ENCODE assay signal across 8 cellular contexts in the genomic region with DNA sequence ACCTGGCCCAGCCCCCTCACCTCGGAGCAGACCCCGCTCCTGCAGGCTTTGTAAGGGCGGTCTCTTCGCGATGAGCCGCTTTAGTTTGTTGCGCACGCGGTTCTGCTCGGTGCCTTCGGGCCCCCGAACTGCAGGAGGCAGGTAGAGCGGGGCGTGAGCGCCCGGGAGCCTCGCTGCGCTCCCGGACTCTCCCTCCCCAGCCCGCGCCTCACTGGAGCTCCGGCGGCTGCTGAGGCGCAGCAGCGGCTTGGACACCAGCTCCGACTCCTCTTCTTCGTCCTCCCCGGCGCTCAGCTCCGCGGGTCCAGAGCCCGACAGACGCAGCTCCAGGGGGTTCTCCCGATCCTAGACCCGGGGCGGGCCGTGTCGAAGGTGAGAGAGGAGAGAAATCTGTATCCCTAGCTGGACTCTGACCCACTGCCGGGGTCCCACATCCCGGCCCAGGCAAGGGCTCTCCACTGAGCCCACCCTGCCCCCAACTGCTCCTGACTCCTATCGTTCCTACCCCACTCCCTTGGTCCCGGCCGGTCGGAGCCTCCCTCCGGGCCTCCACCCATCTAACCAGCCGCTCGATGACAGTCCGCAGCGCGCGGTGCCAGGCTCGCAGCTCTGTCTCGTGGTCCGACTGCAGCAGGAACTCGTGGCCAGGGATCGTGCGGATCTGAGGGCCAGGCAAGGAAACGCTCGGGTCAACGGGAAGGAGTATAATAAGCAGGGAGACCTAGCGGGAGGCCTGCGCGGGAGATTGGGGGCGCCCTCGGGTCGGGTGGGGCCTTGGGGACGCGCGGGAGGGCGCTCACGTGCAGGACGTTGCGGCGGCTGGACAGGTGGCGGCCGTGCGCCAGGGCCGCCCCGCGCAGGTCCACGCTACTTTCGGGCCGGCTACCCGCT. TPM values are rescaled to one million over a fixed set of nuclear protein-coding genes. Genes with fewer than 3 reads are reported as not detected.
DNase-seq lines count a peak whose midpoint lies in the region; ATAC-seq, FAIRE-seq and TF ChIP-seq lines count a peak whose summit lies in the region.

No MANE protein-coding gene starts in this region.

- peak; percentile 5 for ATAC-seq in GM21723 (IDR thresholded peaks at IDR 0.05; ENCODE audit: unreplicated experiment)
- ATAC-seq in omental fat pad (ENCODE audit: low FRiP score), result no peak

- H3K9ac ChIP-seq in liver (ENCODE audit: low read depth in 1 of 2, low read length in 2 of 2), result no peak overlapping the region

- no peak overlapping the region for H3K27ac ChIP-seq in AG04450 (ENCODE audit: low read depth, low read length)
- H3K27ac ChIP-seq in liver (ENCODE audit: low read depth in 1 of 2, low read length in 2 of 2), result no peak overlapping the region
- no peak overlapping the region for H3K27ac ChIP-seq in tibial artery

- no peaks in the 10 kb centered on the region for H3K36me3 Mint-ChIP-seq in MCF 10A (ENCODE audit: insufficient read depth, unreplicated experiment)

- WGBS in liver, result 8% methylated on average over 84 of the region's 84 CpGs

- H3K27me3 ChIP-seq in AG04450 (ENCODE audit: control insufficient read depth, insufficient read depth, low read length) (peaks cover 42% of the 10 kb centered on the region), liver (ENCODE audit: control insufficient read depth in 4 of 4, insufficient read depth in 4 of 4, low read length in 3 of 4) (peaks cover 0 to 6% (median 3%) of the 10 kb centered on the region in 4 donors), tibial artery (peaks cover 0 to 78% of the 10 kb centered on the region in 2 donors)

- intact Hi-C loops in MCF 10A (cut with micrococcal nuclease) (no loop called here), tibial artery (cut with DNase I; ENCODE audit: low total_unique reads) (no loop called here)

- POLR2A ChIA-PET in AG04450 (lab: Yijun Ruan, JAX), result interaction anchor here (0.6 to 0.9 kb wide), 2 partner anchors 44 to 363 kb away, joined by 4 to 5 read pairs; partner anchors contain the start of gene DDIT3
- POLR2A ChIA-PET in MCF 10A (lab: Yijun Ruan, JAX), result interaction anchor here (1.4 kb wide), 1 partner anchor 44 kb away, joined by 4 read pairs; the partner anchor contains the start of gene DDIT3

- H3K4me3 Mint-ChIP-seq in MCF 10A (ENCODE audit: unreplicated experiment), result peak overlapping the region; percentile 31

- H3K27ac Mint-ChIP-seq in MCF 10A (ENCODE audit: low read depth, unreplicated experiment), result no peak overlapping the region

- no peak for TF ChIP-seq CTCF in AG04450 (IDR thresholded peaks at IDR 0.05; ENCODE audit: low read depth, low read length)
- TF ChIP-seq CTCF in MCF 10A (IDR thresholded peaks at IDR 0.05; ENCODE audit: unreplicated experiment), result no peak
- TF ChIP-seq CTCF in liver (IDR thresholded peaks at IDR 0.05; ENCODE audit: low read depth, low read length, missing input control), result no peak
- TF ChIP-seq CTCF in tibial artery (IDR thresholded peaks at IDR 0.05), result no peak
- no peak for TF ChIP-seq CTCF in D721Med (IDR thresholded peaks at IDR 0.05; ENCODE audit: insufficient read depth, missing control alignments)
- TF ChIP-seq CTCF in omental fat pad (IDR thresholded peaks at IDR 0.05), result no peak

- peaks cover 4 to 18% (median 12%) of the 10 kb centered on the region in 4 donors for H3K4me1 ChIP-seq in liver (ENCODE audit: control insufficient read depth in 4 of 4, insufficient read depth in 4 of 4, low read length in 3 of 4)
- peaks cover 0 to 19% (median 14%) of the 10 kb centered on the region in 4 donors for H3K4me1 ChIP-seq in tibial artery

- no peak for TF ChIP-seq RAD21 in liver (IDR thresholded peaks at IDR 0.05)

- peaks cover 87% of the 10 kb centered on the region for H3K27me3 Mint-ChIP-seq in MCF 10A (ENCODE audit: insufficient read depth, unreplicated experiment)

- CTCF ChIA-PET in AG04450 (lab: Charles Lee) (interaction anchor here (0.6 to 2.7 kb wide), 3 partner anchors 13 to 42 kb away, joined by 6 to 14 read pairs (median 9); partner anchors contain the start of gene GLI1), MCF 10A (lab: Yijun Ruan, JAX) (interaction anchor here (0.5 to 2.7 kb wide), 5 partner anchors 13 to 48 kb away, joined by 3 to 18 read pairs (median 3); no protein-coding TSS in a partner anchor)

- no peak for FAIRE-seq in D721Med (lab: Jason Lieb, UNC)

- peak overlapping the region; percentile 36 for H3K4me3 ChIP-seq in AG04450 (ENCODE audit: low read depth, low read length)
- peak overlapping the region in 2 of 3 donors; percentile 37 to 43 for H3K4me3 ChIP-seq in liver (ENCODE audit: low read depth in 1 of 3, low read length in 3 of 3)
- H3K4me3 ChIP-seq in tibial artery, result peak overlapping the region; percentile 33 to 52

- DNase-seq in AG04450 (ENCODE audit: low read depth, low spot score) (no peak), MCF 10A (ENCODE audit: unreplicated experiment) (no peak), tibial artery (no peak), D721Med (ENCODE audit: insufficient read length, low spot score) (no peak), omental fat pad (ENCODE audit: low spot score) (no peak), NCI-H2171 treated with DMSO at 0.1 percent for 48 hours (lab: John Stamatoyannopoulos, UW) (no peak)

- no peaks in the 10 kb centered on the region for H3K9me3 Mint-ChIP-seq in MCF 10A (ENCODE audit: unreplicated experiment)

- BruUV-seq in MCF 10A (replicated peaks; lab: Mats Ljungman, UMichigan), result no TSS peak

- H3K36me3 ChIP-seq in liver (ENCODE audit: control insufficient read depth in 4 of 4, insufficient read depth in 3 of 4, low read depth in 1 of 4, low read length in 3 of 4) (peaks cover 0 to 2% (median 0%) of the 10 kb centered on the region in 4 donors), tibial artery (no peaks in the 10 kb centered on the region)

- peaks cover 7% of the 10 kb centered on the region for H3K4me1 Mint-ChIP-seq in MCF 10A (ENCODE audit: insufficient read depth, unreplicated experiment)

- no peaks in the 10 kb centered on the region; the same call in 1 of the 2 replicates for H3K9me3 ChIP-seq in AG04450 (ENCODE audit: control insufficient read depth, insufficient read depth, low read length)
- H3K9me3 ChIP-seq in liver (ENCODE audit: control insufficient read depth in 4 of 4, low read length in 3 of 4), result no peaks in the 10 kb centered on the region
- no peaks in the 10 kb centered on the region for H3K9me3 ChIP-seq in tibial artery

TF ChIP-seq in liver, 16 proteins besides CTCF, POLR2A, EP300 and RAD21 (continues in another document):
- no peak for TF ChIP-seq FOXA2 (IDR thresholded peaks at IDR 0.05)
- TF ChIP-seq TAF1 (conservative IDR thresholded peaks at IDR 0.05), result no peak
- no peak for TF ChIP-seq JUND (IDR thresholded peaks at IDR 0.05)
- TF ChIP-seq, protein P1, sequence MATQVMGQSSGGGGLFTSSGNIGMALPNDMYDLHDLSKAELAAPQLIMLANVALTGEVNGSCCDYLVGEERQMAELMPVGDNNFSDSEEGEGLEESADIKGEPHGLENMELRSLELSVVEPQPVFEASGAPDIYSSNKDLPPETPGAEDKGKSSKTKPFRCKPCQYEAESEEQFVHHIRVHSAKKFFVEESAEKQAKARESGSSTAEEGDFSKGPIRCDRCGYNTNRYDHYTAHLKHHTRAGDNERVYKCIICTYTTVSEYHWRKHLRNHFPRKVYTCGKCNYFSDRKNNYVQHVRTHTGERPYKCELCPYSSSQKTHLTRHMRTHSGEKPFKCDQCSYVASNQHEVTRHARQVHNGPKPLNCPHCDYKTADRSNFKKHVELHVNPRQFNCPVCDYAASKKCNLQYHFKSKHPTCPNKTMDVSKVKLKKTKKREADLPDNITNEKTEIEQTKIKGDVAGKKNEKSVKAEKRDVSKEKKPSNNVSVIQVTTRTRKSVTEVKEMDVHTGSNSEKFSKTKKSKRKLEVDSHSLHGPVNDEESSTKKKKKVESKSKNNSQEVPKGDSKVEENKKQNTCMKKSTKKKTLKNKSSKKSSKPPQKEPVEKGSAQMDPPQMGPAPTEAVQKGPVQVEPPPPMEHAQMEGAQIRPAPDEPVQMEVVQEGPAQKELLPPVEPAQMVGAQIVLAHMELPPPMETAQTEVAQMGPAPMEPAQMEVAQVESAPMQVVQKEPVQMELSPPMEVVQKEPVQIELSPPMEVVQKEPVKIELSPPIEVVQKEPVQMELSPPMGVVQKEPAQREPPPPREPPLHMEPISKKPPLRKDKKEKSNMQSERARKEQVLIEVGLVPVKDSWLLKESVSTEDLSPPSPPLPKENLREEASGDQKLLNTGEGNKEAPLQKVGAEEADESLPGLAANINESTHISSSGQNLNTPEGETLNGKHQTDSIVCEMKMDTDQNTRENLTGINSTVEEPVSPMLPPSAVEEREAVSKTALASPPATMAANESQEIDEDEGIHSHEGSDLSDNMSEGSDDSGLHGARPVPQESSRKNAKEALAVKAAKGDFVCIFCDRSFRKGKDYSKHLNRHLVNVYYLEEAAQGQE (IDR thresholded peaks at IDR 0.05), result no peak
- TF ChIP-seq, protein P2, sequence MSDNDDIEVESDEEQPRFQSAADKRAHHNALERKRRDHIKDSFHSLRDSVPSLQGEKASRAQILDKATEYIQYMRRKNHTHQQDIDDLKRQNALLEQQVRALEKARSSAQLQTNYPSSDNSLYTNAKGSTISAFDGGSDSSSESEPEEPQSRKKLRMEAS (IDR thresholded peaks at IDR 0.05), result no peak

RNA-seq across cellular contexts. Expression of gene ARHGAP9, which starts 4.2 kb away (rescaled TPM):
- 1.2 TPM in 2 replicates for polyA plus RNA-seq in AG04450 (2011; rRNA removed)
- polyA minus RNA-seq in AG04450 (2011; rRNA and poly(A)+ RNA removed), result 0.39 and 1.2 TPM in 2 replicates
- total RNA-seq in MCF 10A (2022), result 0.69 and 1.1 TPM in 2 replicates
- total RNA-seq in liver, result 10 to 100 TPM in 1 of 2 donors, 1 to 10 TPM in 1; 7.7 to 12.0 TPM
- polyA plus RNA-seq in liver, result 1 to 10 TPM; 3.0 to 6.5 TPM
- total RNA-seq in omental fat pad, result 10 to 100 TPM; 13.8 to 85.6 (median 29.8) TPM

RNA-seq across cellular contexts. Expression of gene MARS1, which starts 12.4 kb away (rescaled TPM):
- polyA plus RNA-seq in AG04450 (2011; rRNA removed) (236 and 252 TPM in 2 replicates), liver (10 to 100 TPM; 43.9 to 66.9 TPM)
- polyA minus RNA-seq in AG04450 (2011; rRNA and poly(A)+ RNA removed), result 230 and 259 TPM in 2 replicates
- total RNA-seq in MCF 10A (2022) (714 and 762 TPM in 2 replicates), liver (10 to 100 TPM; 45.0 to 83.3 TPM), omental fat pad (100 to 1,000 TPM in 1 of 4 donors, 10 to 100 TPM in 3; 53.5 to 108 (median 58.4) TPM)

RNA-seq across cellular contexts. Expression of gene GLI1, which starts 15.9 kb away (rescaled TPM):
- 8.3 and 9.7 TPM in 2 replicates for polyA plus RNA-seq in AG04450 (2011; rRNA removed)
- polyA minus RNA-seq in AG04450 (2011; rRNA and poly(A)+ RNA removed), result 16.6 and 16.9 TPM in 2 replicates
- not detected in 2 replicates for total RNA-seq in MCF 10A (2022)
- under 1 TPM; 0.09 to 0.25 TPM for total RNA-seq in liver
- polyA plus RNA-seq in liver, result under 1 TPM; 0.23 to 0.44 TPM
- total RNA-seq in omental fat pad, result under 1 TPM in 3 of 4 donors, not detected in 1; 0.09 to 0.60 (median 0.19) TPM

RNA-seq across cellular contexts. Expression of gene INHBE, which starts 20.4 kb away (rescaled TPM):
- polyA plus RNA-seq in AG04450 (2011; rRNA removed), result 10.8 TPM in 2 replicates
- polyA minus RNA-seq in AG04450 (2011; rRNA and poly(A)+ RNA removed), result 8.3 and 9.8 TPM in 2 replicates
- 2.1 and 5.0 TPM in 2 replicates for total RNA-seq in MCF 10A (2022)
- 100 to 1,000 TPM in 1 of 2 donors, 10 to 100 TPM in 1; 17.6 to 181 TPM for total RNA-seq in liver
- 100 to 1,000 TPM in 1 of 2 donors, 10 to 100 TPM in 1; 82.5 to 137 TPM for polyA plus RNA-seq in liver
- total RNA-seq in omental fat pad, result under 1 TPM in 1 of 4 donors, not detected in 3; 0.25 TPM

RNA-seq across cellular contexts. Expression of gene INHBC, which starts 40.9 kb away (rescaled TPM):
- not detected in 2 replicates for polyA plus RNA-seq in AG04450 (2011; rRNA removed)
- 0.17 TPM in 1 of 2 replicates, not detected in the other for polyA minus RNA-seq in AG04450 (2011; rRNA and poly(A)+ RNA removed)
- not detected in 2 replicates for total RNA-seq in MCF 10A (2022)
- 100 to 1,000 TPM in 1 of 2 donors, 1 to 10 TPM in 1; 2.8 to 102 TPM for total RNA-seq in liver
- polyA plus RNA-seq in liver, result 100 to 1,000 TPM in 1 of 2 donors, 10 to 100 TPM in 1; 71.0 to 134 TPM
- total RNA-seq in omental fat pad, result not detected
